Comparison of ENCODE assay signal across 21 cellular contexts in genomic region chr16:27722266-27722636, GRCh38.
DNase-seq lines count a peak whose midpoint lies in the region; TF ChIP-seq lines count a peak whose summit lies in the region.
"Had no signal": no experiment of that assay in that cellular context is flagged by ENCODE, and none has a peak within 500 bp of the region (broad histone marks: within the 10 kb centered on the region; RNA-seq: fewer than 3 reads in every experiment).

No MANE protein-coding gene starts in this region.

- H3K27me3 ChIP-seq in mesenchymal stem cell (ENCODE audit: control insufficient read depth in 1 of 2, insufficient read depth in 1 of 2, low read length in 2 of 2), result no peaks in the 10 kb centered on the region
- no peaks in the 10 kb centered on the region for H3K27me3 ChIP-seq in thyroid gland
- H3K27me3 ChIP-seq: body of pancreas had no signal

- H3K9me3 ChIP-seq in mesenchymal stem cell (ENCODE audit: control insufficient read depth, low read length), result no peaks in the 10 kb centered on the region
- no peaks in the 10 kb centered on the region for H3K9me3 ChIP-seq in thyroid gland
- H3K9me3 ChIP-seq: body of pancreas, thoracic aorta had no signal

- no peak overlapping the region for H3K4me2 ChIP-seq in mesenchymal stem cell (ENCODE audit: low read length, poor library complexity, severe bottlenecking)
- H3K4me2 ChIP-seq: KMS-11 had no signal

- H2BK120ac ChIP-seq in mesenchymal stem cell (ENCODE audit: low read depth, low read length), result no peak overlapping the region

- TF ChIP-seq CTCF in brain (conservative IDR thresholded peaks at IDR 0.05) (no peak), thyroid gland (IDR thresholded peaks at IDR 0.05) (no peak)

- H3K4me1 ChIP-seq in mesenchymal stem cell (ENCODE audit: control insufficient read depth, insufficient read depth, low read depth, low read length) (peaks cover 15% of the 10 kb centered on the region), thyroid gland (peaks cover 23 to 34% of the 10 kb centered on the region in 2 donors)

- no peak overlapping the region for H2AK5ac ChIP-seq in mesenchymal stem cell (ENCODE audit: low read length, severe bottlenecking)

- CTCF ChIA-PET in activated naive CD4-positive, alpha-beta T cell treated with anti-CD3 and anti-CD28 coated beads, Interleukin-2, amount 10 ng/mL, durations not matched to agents 7 days and 5 days (lab: Charles Lee), result no interaction called here

- H4K91ac ChIP-seq in mesenchymal stem cell (ENCODE audit: low read length), result no peak overlapping the region

- H3K14ac ChIP-seq in mesenchymal stem cell (ENCODE audit: low read length in 2 of 2), result no peak overlapping the region

- intact Hi-C loops in thyroid gland (cut with DNase I), result no loop called here

- TF ChIP-seq POLR2A in thyroid gland (IDR thresholded peaks at IDR 0.05), result no peak

- no peak for DNase-seq in activated naive CD4-positive, alpha-beta T cell treated with anti-CD3 and anti-CD28 coated beads, Interleukin-2, amount 10 ng/mL, durations not matched to agents 7 days and 5 days
- DNase-seq in activated naive CD4-positive, alpha-beta T cell treated with Interleukin-2 at 50 U/mL for 16 hours, result no peak
- DNase-seq in mesenchymal stem cell (no peak), thyroid gland (no peak), foreskin melanocyte (no peak), NCI-H1436 treated with DMSO at 0.1 percent for 48 hours (lab: John Stamatoyannopoulos, UW) (no peak), DMS53 treated with DMSO at 0.1 percent for 48 hours (lab: John Stamatoyannopoulos, UW; ENCODE audit: unreplicated experiment) (no peak)
- DNase-seq: activated CD8-positive, alpha-beta T cell treated with anti-CD3 and anti-CD28 coated beads for 36 hours; activated T-cell treated with anti-CD3 and anti-CD28 coated beads, Interleukin-2, amount 50 U/mL, for 4 hours; DMS53; effector CD4-positive, alpha-beta T cell; HCEC 1CT; NCI-H1092; stimulated activated CD4-positive, alpha-beta T cell treated with anti-CD3 and anti-CD28 coated beads, Interleukin-4, amount 100 ng/mL, for 4 hours; stimulated activated CD8-positive, alpha-beta memory T cell treated with anti-CD3 and anti-CD28 coated beads, Interleukin-4, amount 100 ng/mL, for 48 hours had no signal

- H3K79me1 ChIP-seq in mesenchymal stem cell (replicated peaks; ENCODE audit: low read length, poor library complexity, severe bottlenecking), result no peaks in the 10 kb centered on the region

- no peak overlapping the region for H4K8ac ChIP-seq in mesenchymal stem cell (ENCODE audit: low read length)

- no peaks in the 10 kb centered on the region for H3K27me3 Mint-ChIP-seq in activated naive CD4-positive, alpha-beta T cell treated with anti-CD3 and anti-CD28 coated beads, Interleukin-2, amount 10 ng/mL, durations not matched to agents 7 days and 5 days
- peaks cover 5% of the 10 kb centered on the region for H3K27me3 Mint-ChIP-seq in brain
- H3K27me3 Mint-ChIP-seq: activated CD8-positive, alpha-beta T cell treated with anti-CD3 and anti-CD28 coated beads for 36 hours; activated naive CD8-positive, alpha-beta T cell had no signal

- H3K27ac Mint-ChIP-seq in activated naive CD4-positive, alpha-beta T cell treated with anti-CD3 and anti-CD28 coated beads, Interleukin-2, amount 10 ng/mL, durations not matched to agents 7 days and 5 days, result peak overlapping the region; percentile 56
- peak overlapping the region in 4 of 5 experiments; percentile 14 to 95 (median 88) for H3K27ac Mint-ChIP-seq in brain
- H3K27ac Mint-ChIP-seq: activated CD8-positive, alpha-beta T cell treated with anti-CD3 and anti-CD28 coated beads for 36 hours; activated naive CD8-positive, alpha-beta T cell had no signal

- no peak overlapping the region for H3K18ac ChIP-seq in mesenchymal stem cell (ENCODE audit: low read depth in 1 of 2, low read length in 2 of 2)

- H2BK12ac ChIP-seq in mesenchymal stem cell (ENCODE audit: low read length in 2 of 2), result no peak overlapping the region

- H2BK5ac ChIP-seq in mesenchymal stem cell (ENCODE audit: low read depth, low read length, poor library complexity, severe bottlenecking), result no peak overlapping the region

- no peak overlapping the region for H2BK15ac ChIP-seq in mesenchymal stem cell (ENCODE audit: low read depth, poor library complexity, severe bottlenecking)

- H3K36me3 ChIP-seq in mesenchymal stem cell (ENCODE audit: control insufficient read depth in 1 of 2, insufficient read depth in 2 of 2, low read depth in 1 of 2, low read length in 2 of 2) (peaks cover 29 to 49% of the 10 kb centered on the region in 2 experiments), thyroid gland (no peaks in the 10 kb centered on the region)

- H3K9me3 Mint-ChIP-seq in activated naive CD4-positive, alpha-beta T cell treated with anti-CD3 and anti-CD28 coated beads, Interleukin-2, amount 10 ng/mL, durations not matched to agents 7 days and 5 days, result no peaks in the 10 kb centered on the region
- peaks cover 0 to 2% (median 0%) of the 10 kb centered on the region in 5 experiments for H3K9me3 Mint-ChIP-seq in brain
- H3K9me3 Mint-ChIP-seq: activated CD8-positive, alpha-beta T cell treated with anti-CD3 and anti-CD28 coated beads for 36 hours; activated T-cell treated with anti-CD3 and anti-CD28 coated beads, Interleukin-2, amount 50 U/mL, for 4 hours had no signal

- no peaks in the 10 kb centered on the region for H3K36me3 Mint-ChIP-seq in activated naive CD4-positive, alpha-beta T cell treated with anti-CD3 and anti-CD28 coated beads, Interleukin-2, amount 10 ng/mL, durations not matched to agents 7 days and 5 days
- peaks cover 66% of the 10 kb centered on the region for H3K36me3 Mint-ChIP-seq in brain

- no peak overlapping the region for H3K23ac ChIP-seq in mesenchymal stem cell (ENCODE audit: low read length in 2 of 2)

- H2AFZ ChIP-seq in mesenchymal stem cell (ENCODE audit: low read depth, low read length), result no peak overlapping the region
- H2AFZ ChIP-seq: parathyroid adenoma had no signal

- H3K4me3 ChIP-seq in mesenchymal stem cell (ENCODE audit: insufficient read depth in 1 of 2, low read depth in 1 of 2, low read length in 2 of 2) (no peak overlapping the region), thyroid gland (replicated peaks in 1 of 3) (no peak overlapping the region)
- H3K4me3 ChIP-seq: body of pancreas, thoracic aorta had no signal

- peaks cover 10% of the 10 kb centered on the region for H3K4me1 Mint-ChIP-seq in activated naive CD4-positive, alpha-beta T cell treated with anti-CD3 and anti-CD28 coated beads, Interleukin-2, amount 10 ng/mL, durations not matched to agents 7 days and 5 days
- H3K4me1 Mint-ChIP-seq in brain, result peaks cover 85% of the 10 kb centered on the region

- H3K4ac ChIP-seq in mesenchymal stem cell (ENCODE audit: low read depth in 1 of 2, low read length in 2 of 2), result no peak overlapping the region

- WGBS in mesenchymal stem cell, result 99% methylated on average over 3 of the region's 3 CpGs
- WGBS in thyroid gland, 2 donors, result 92 to 93% methylated on average over 3 of the region's 3 CpGs

- no peak overlapping the region for H3K4me3 Mint-ChIP-seq in activated naive CD4-positive, alpha-beta T cell treated with anti-CD3 and anti-CD28 coated beads, Interleukin-2, amount 10 ng/mL, durations not matched to agents 7 days and 5 days
- H3K4me3 Mint-ChIP-seq in brain, result peak overlapping the region in 1 of 5 experiments; percentile 43
- H3K4me3 Mint-ChIP-seq: activated CD8-positive, alpha-beta T cell treated with anti-CD3 and anti-CD28 coated beads for 36 hours; activated naive CD8-positive, alpha-beta T cell; activated T-cell treated with anti-CD3 and anti-CD28 coated beads, Interleukin-2, amount 50 U/mL, for 4 hours had no signal

- no peak overlapping the region for H3K27ac ChIP-seq in mesenchymal stem cell (ENCODE audit: low read length, poor library complexity, severe bottlenecking)
- peak overlapping the region; percentile 24 to 72 (median 30) for H3K27ac ChIP-seq in thyroid gland
- H3K27ac ChIP-seq: body of pancreas, KMS-11, parathyroid adenoma, thoracic aorta had no signal

- peak overlapping the region; percentile 36 for H3K9ac ChIP-seq in mesenchymal stem cell (ENCODE audit: low read length)
- H3K9ac ChIP-seq: KMS-11, parathyroid adenoma had no signal
